ENCODE assay signal across 27 cellular contexts in genomic region chr3:128270559-128271492, GRCh38.
DNase-seq lines count a peak whose midpoint lies in the region; ATAC-seq, FAIRE-seq and TF ChIP-seq lines count a peak whose summit lies in the region.
"Had no signal": no experiment of that assay in that cellular context is flagged by ENCODE, and none has a peak within 500 bp of the region (broad histone marks: within the 10 kb centered on the region; RNA-seq: fewer than 3 reads in every experiment).

No MANE protein-coding gene starts in this region.

- dilution Hi-C loops in keratinocyte (cut with MboI; ENCODE audit: extremely low pct_ligation_motif_present, low sequenced_read_pairs), result no loop called here

- peak overlapping the region; percentile 43; the same call in 1 of the 3 replicates for H3K4me3 Mint-ChIP-seq in GM23338
- H3K4me3 Mint-ChIP-seq: activated naive CD4-positive, alpha-beta T cell treated with anti-CD3 and anti-CD28 coated beads for 36 hours; CD8-positive, alpha-beta T cell; central memory CD8-positive, alpha-beta T cell; nephron progenitor cell had no signal

- H3K9me3 ChIP-seq in keratinocyte (ENCODE audit: control insufficient read depth, low read depth, low read length) (no peaks in the 10 kb centered on the region), aorta (ENCODE audit: control insufficient read depth, low read length) (no peaks in the 10 kb centered on the region)
- H3K9me3 ChIP-seq: transverse colon had no signal

- H3K79me2 ChIP-seq in GM23338 (replicated peaks; ENCODE audit: insufficient read depth), result no peaks in the 10 kb centered on the region
- no peaks in the 10 kb centered on the region for H3K79me2 ChIP-seq in keratinocyte (ENCODE audit: control insufficient read depth, insufficient read depth, low read length)

- H3K9me3 Mint-ChIP-seq in GM23338, result no peaks in the 10 kb centered on the region
- H3K9me3 Mint-ChIP-seq: activated naive CD4-positive, alpha-beta T cell treated with anti-CD3 and anti-CD28 coated beads for 36 hours; CD8-positive, alpha-beta T cell; central memory CD8-positive, alpha-beta T cell; nephron progenitor cell had no signal

- no peaks in the 10 kb centered on the region for H3K9me2 ChIP-seq in GM23338 (ENCODE audit: insufficient read depth)

- no peaks in the 10 kb centered on the region for H3F3A ChIP-seq in GM23338 (replicated peaks; ENCODE audit: low read depth)

- peak; percentile 91 for ATAC-seq in GM23338
- ATAC-seq in aorta (ENCODE audit: low FRiP score), result no peak
- ATAC-seq in HG02885 (IDR thresholded peaks at IDR 0.05; ENCODE audit: poor library complexity, unreplicated experiment), result no peak
- ATAC-seq: CD8-positive, alpha-beta T cell; left lobe of liver; sciatic nerve had no signal

- H3K27ac Mint-ChIP-seq in GM23338, result peak overlapping the region; percentile 74; the same call in 1 of the 2 replicates
- H3K27ac Mint-ChIP-seq: activated naive CD4-positive, alpha-beta T cell treated with anti-CD3 and anti-CD28 coated beads for 36 hours; CD8-positive, alpha-beta T cell had no signal

- H3K9me1 ChIP-seq in keratinocyte (ENCODE audit: control insufficient read depth, extremely low read depth, insufficient read depth, low read length), result no peaks in the 10 kb centered on the region

- H3K27me3 Mint-ChIP-seq in GM23338 (ENCODE audit: insufficient read depth, low read depth, poor library complexity), result peaks cover 4% of the 10 kb centered on the region
- H3K27me3 Mint-ChIP-seq: central memory CD8-positive, alpha-beta T cell had no signal

- H3K27me3 ChIP-seq in GM23338 (ENCODE audit: insufficient read depth) (no peaks in the 10 kb centered on the region), bronchial epithelial cell (ENCODE audit: control insufficient read depth, insufficient read depth, low read length) (no peaks in the 10 kb centered on the region), keratinocyte (ENCODE audit: control insufficient read depth, extremely low read depth, insufficient read depth, low read length) (no peaks in the 10 kb centered on the region), aorta (ENCODE audit: control insufficient read depth in 1 of 2, insufficient read depth in 2 of 2, low read length in 1 of 2) (no peaks in the 10 kb centered on the region)
- H3K27me3 ChIP-seq: transverse colon had no signal

- DNase-seq in GM23338 (ENCODE audit: low spot score), result peak; percentile 76
- no peak for DNase-seq in HTR-8/SVneo (ENCODE audit: insufficient read length, low spot score)
- peak; percentile 88 for DNase-seq in bronchial epithelial cell (ENCODE audit: low read depth)
- DNase-seq in keratinocyte (ENCODE audit: low read depth, low spot score), result peak; percentile 66
- DNase-seq in aorta, result no peak
- no peak for DNase-seq in hypothalamus (lab: John Stamatoyannopoulos, UW)
- no peak for DNase-seq in SHP77 (lab: John Stamatoyannopoulos, UW)
- DNase-seq: activated naive CD4-positive, alpha-beta T cell treated with anti-CD3 and anti-CD28 coated beads for 36 hours; anterior cingulate cortex; DMS53; effector CD8-positive, alpha-beta T cell; Kasumi-1; midbrain; NCI-H1092; NCI-H2107; NCI-H510A treated with DMSO at 0.1 percent for 48 hours; nephron progenitor cell; posterior cingulate gyrus; T-helper 9 cell; transverse colon had no signal

- peaks cover 45% of the 10 kb centered on the region for H3K4me1 Mint-ChIP-seq in GM23338
- H3K4me1 Mint-ChIP-seq: central memory CD8-positive, alpha-beta T cell had no signal

- H3K4me3 ChIP-seq in GM23338 (no peak overlapping the region), bronchial epithelial cell (ENCODE audit: low read depth, low read length) (no peak overlapping the region), keratinocyte (ENCODE audit: control insufficient read depth in 2 of 3, extremely low read depth in 1 of 3, insufficient read depth in 2 of 3, low read depth in 1 of 3, low read length in 3 of 3) (no peak overlapping the region), aorta (ENCODE audit: low read length in 2 of 2) (no peak overlapping the region)
- H3K4me3 ChIP-seq: SK-N-MC, transverse colon had no signal

- intact Hi-C loops in aorta (cut with DNase I), result no loop called here

- no peak for TF ChIP-seq CTCF in GM23338 (conservative IDR thresholded peaks at IDR 0.05; ENCODE audit: low read depth in 2 of 2)
- no peak for TF ChIP-seq CTCF in bronchial epithelial cell (IDR thresholded peaks at IDR 0.05; ENCODE audit: insufficient read depth, low read length, severe bottlenecking)
- no peak for TF ChIP-seq CTCF in keratinocyte (optimal IDR thresholded peaks at IDR 0.05 in 1 of 3, IDR thresholded peaks at IDR 0.05 in 1 of 3, conservative IDR thresholded peaks at IDR 0.05 in 1 of 3; ENCODE audit: extremely low read depth in 1 of 3, insufficient read depth in 2 of 3, low read length in 3 of 3)

- H3K4me2 ChIP-seq in GM23338 (peak overlapping the region; percentile 56), keratinocyte (ENCODE audit: control insufficient read depth, extremely low read depth, insufficient read depth, low read depth, low read length) (no peak overlapping the region)

- no peaks in the 10 kb centered on the region for H3K36me3 ChIP-seq in GM23338 (ENCODE audit: insufficient read depth)
- peaks cover 2% of the 10 kb centered on the region for H3K36me3 ChIP-seq in bronchial epithelial cell (ENCODE audit: control insufficient read depth, insufficient read depth, low read length)
- peaks cover 2 to 3% of the 10 kb centered on the region in 2 experiments for H3K36me3 ChIP-seq in keratinocyte (ENCODE audit: control insufficient read depth in 2 of 2, extremely low read depth in 1 of 2, insufficient read depth in 2 of 2, low read length in 2 of 2)
- H3K36me3 ChIP-seq in aorta (ENCODE audit: control insufficient read depth in 1 of 2, insufficient read depth in 2 of 2, low read length in 1 of 2), result no peaks in the 10 kb centered on the region
- H3K36me3 ChIP-seq: transverse colon had no signal

- FAIRE-seq in HTR-8/SVneo (lab: Jason Lieb, UNC), result peak; percentile 36
- FAIRE-seq in bronchial epithelial cell (lab: Jason Lieb, UNC), result no peak
- peak; percentile 78 for FAIRE-seq in keratinocyte (lab: Jason Lieb, UNC)
- FAIRE-seq: RCC 7860 had no signal

- no peak overlapping the region for H3K27ac ChIP-seq in GM23338 (ENCODE audit: low read depth)
- no peak overlapping the region for H3K27ac ChIP-seq in keratinocyte (ENCODE audit: control insufficient read depth, insufficient read depth, low read length)
- no peak overlapping the region for H3K27ac ChIP-seq in aorta (ENCODE audit: low read depth in 1 of 2, low read length in 2 of 2)
- H3K27ac ChIP-seq: SK-N-MC, transverse colon had no signal

- H3K9ac ChIP-seq in keratinocyte (ENCODE audit: control insufficient read depth, extremely low read depth, insufficient read depth, low read length), result no peak overlapping the region

- H2AFZ ChIP-seq in GM23338 (no peak overlapping the region), keratinocyte (ENCODE audit: control insufficient read depth, low read length) (no peak overlapping the region)

- H4K20me1 ChIP-seq in GM23338 (replicated peaks; ENCODE audit: insufficient read depth), result no peaks in the 10 kb centered on the region
- H4K20me1 ChIP-seq in keratinocyte (ENCODE audit: control insufficient read depth, extremely low read depth, insufficient read depth, low read length), result no peaks in the 10 kb centered on the region

- H3K36me3 Mint-ChIP-seq in GM23338 (ENCODE audit: low read depth), result peaks cover 5% of the 10 kb centered on the region; the same call in 1 of the 3 replicates

- WGBS in aorta, 2 donors, result 90 to 95% methylated on average over 7 of the region's 7 CpGs

- peaks cover 16% of the 10 kb centered on the region for H3K4me1 ChIP-seq in GM23338 (ENCODE audit: insufficient read depth)
- H3K4me1 ChIP-seq in keratinocyte (ENCODE audit: control insufficient read depth, extremely low read depth, insufficient read depth, low read length), result peaks cover 14% of the 10 kb centered on the region
- H3K4me1 ChIP-seq in aorta (ENCODE audit: control insufficient read depth in 1 of 2, insufficient read depth in 2 of 2, low read length in 2 of 2), result no peaks in the 10 kb centered on the region
- H3K4me1 ChIP-seq: transverse colon had no signal

TF ChIP-seq in GM23338, 12 proteins besides CTCF, POLR2A, EP300 and RAD21 (continues in another document):
- TF ChIP-seq JUNB (IDR thresholded peaks at IDR 0.05; ENCODE audit: unreplicated experiment), result no peak
- no peak for TF ChIP-seq EZH2 (IDR thresholded peaks at IDR 0.05; ENCODE audit: low read depth, unreplicated experiment)
- no peak for TF ChIP-seq ZNF114 (CRISPR knock-in tag; IDR thresholded peaks at IDR 0.05)
- TF ChIP-seq CREB1 (CRISPR knock-in tag; IDR thresholded peaks at IDR 0.05; ENCODE audit: low read depth), result no peak
- TF ChIP-seq NANOG (IDR thresholded peaks at IDR 0.05; ENCODE audit: borderline replicate concordance), result no peak
- TF ChIP-seq EZH2phosphoT487 (IDR thresholded peaks at IDR 0.05; ENCODE audit: unreplicated experiment), result no peak
- no peak for TF ChIP-seq ETS1 (IDR thresholded peaks at IDR 0.05)

Comparison
In these comparisons a context has a peak if more than half of its experiments do, and no peak if none do; other contexts are left out.
1. DNase-seq: peak in GM23338 (single experiment), bronchial epithelial cell (single experiment) and keratinocyte (single experiment); none in HTR-8/SVneo (single experiment), aorta (0 of 2), hypothalamus (0 of 51) and SHP77 (0 of 2).